11 cellular contexts compared by ENCODE assay signal in the genomic region with DNA sequence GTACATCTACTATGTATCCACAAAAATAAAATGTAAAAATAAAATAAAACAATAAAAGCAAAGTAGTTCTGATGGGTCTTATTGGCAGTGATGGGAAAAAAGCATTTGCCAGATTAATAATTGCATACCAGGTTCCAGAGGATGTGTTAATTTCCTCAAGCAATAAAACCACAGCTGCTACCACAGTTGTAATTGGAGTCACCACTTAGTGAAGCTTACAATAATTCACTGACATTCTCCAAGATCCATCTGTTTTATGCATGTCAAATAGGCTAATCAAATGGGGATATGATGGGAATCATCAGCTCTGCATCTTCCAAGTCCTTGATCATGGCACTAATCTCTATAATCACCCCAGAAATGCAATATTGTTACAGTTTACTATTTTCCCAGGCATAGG.
"Had no signal": no experiment of that assay in that cellular context is flagged by ENCODE, and none has a peak within 500 bp of the region (broad histone marks: within the 10 kb centered on the region; RNA-seq: fewer than 3 reads in every experiment).

No MANE protein-coding gene starts in this region.

- ATAC-seq: activated CD4-positive, alpha-beta T cell treated with anti-CD3 and anti-CD28 coated beads for 36 hours; left colon; psoas muscle; right lobe of liver; stimulated activated effector memory CD8-positive, alpha-beta T cell treated with anti-CD3 and anti-CD28 coated beads, Interleukin-12 subunit alpha, Interleukin-12 subunit beta, amount 100 ng/mL, for 72 hours; upper lobe of right lung had no signal

- DNase-seq: activated CD4-positive, alpha-beta memory T cell treated with anti-CD3 and anti-CD28 coated beads for 36 hours; activated CD4-positive, alpha-beta T cell treated with anti-CD3 and anti-CD28 coated beads for 36 hours; activated naive CD4-positive, alpha-beta T cell treated with anti-CD3 and anti-CD28 coated beads, Interleukin-2, amount 10 ng/mL, durations not matched to agents 7 days and 5 days; activated T-cell treated with anti-CD3 and anti-CD28 coated beads, Interleukin-2, amount 50 U/mL, for 24 hours; left colon; naive B cell; psoas muscle; right lobe of liver; stimulated activated CD4-positive, alpha-beta T cell treated with anti-CD3 and anti-CD28 coated beads, Interleukin-1b, Interleukin-23, amount 100 ng/mL, for 48 hours; upper lobe of right lung had no signal
